Comparison of ENCODE assay signal across 20 cellular contexts in genomic region chr7:69517985-69518731, GRCh38.
DNase-seq lines count a peak whose midpoint lies in the region.
"Had no signal": no experiment of that assay in that cellular context is flagged by ENCODE, and none has a peak within 500 bp of the region (broad histone marks: within the 10 kb centered on the region; RNA-seq: fewer than 3 reads in every experiment).

No MANE protein-coding gene starts in this region.

- no peaks in the 10 kb centered on the region for H3K9me3 ChIP-seq in iPS DF 6.9 (ENCODE audit: control insufficient read depth, insufficient read depth, low read length)
- H3K9me3 ChIP-seq: BE2C, SJSA1, upper lobe of left lung had no signal

- no peaks in the 10 kb centered on the region for H3K27me3 ChIP-seq in iPS DF 6.9 (ENCODE audit: control insufficient read depth, insufficient read depth, low read length)
- H3K27me3 ChIP-seq: BE2C, SJSA1, upper lobe of left lung had no signal

- peak; percentile 8 for DNase-seq in GM04503 (ENCODE audit: low read depth)
- DNase-seq in anterior cingulate cortex (lab: John Stamatoyannopoulos, UW), result peak in 31 of 58 donors; percentile 2 to 61 (median 14)
- peak; percentile 54 for DNase-seq in iPS DF 6.9 (ENCODE audit: low read depth, low spot score)
- DNase-seq in retina, result peak; percentile 64
- DNase-seq in 8988T, result no peak
- no peak for DNase-seq in NCI-H2081 treated with DMSO at 0.1 percent for 48 hours (lab: John Stamatoyannopoulos, UW)
- DNase-seq in NCI-H526 treated with DMSO at 0.1 percent for 48 hours (lab: John Stamatoyannopoulos, UW), result no peak
- no peak for DNase-seq in NCI-H187 treated with DMSO at 0.1 percent for 48 hours (lab: John Stamatoyannopoulos, UW)
- DNase-seq: activated CD4-positive, alpha-beta T cell treated with anti-CD3 and anti-CD28 coated beads, Interleukin-2, amount 10 ng/mL, durations not matched to agents 7 days and 5 days; activated naive CD8-positive, alpha-beta T cell treated with anti-CD3 and anti-CD28 coated beads, Interleukin-2, amount 10 ng/mL, durations not matched to agents 7 days and 5 days; BE2C; DMS153; HCEC 1CT; left ventricle myocardium superior; naive thymus-derived CD4-positive, alpha-beta T cell; NCI-H1092; stimulated activated CD4-positive, alpha-beta T cell treated with anti-CD3 and anti-CD28 coated beads, Interleukin-4, amount 100 ng/mL, for 4 hours; T1000; upper lobe of left lung had no signal

- H3K36me3 ChIP-seq in iPS DF 6.9 (ENCODE audit: control insufficient read depth, insufficient read depth, low read length), result no peaks in the 10 kb centered on the region
- H3K36me3 ChIP-seq: BE2C, SJSA1, upper lobe of left lung had no signal

- H3K27ac ChIP-seq in iPS DF 6.9 (ENCODE audit: low read length), result no peak overlapping the region
- H3K27ac ChIP-seq: SJSA1, upper lobe of left lung had no signal

- no CpG with 5 or more reads among the region's 14 CpGs for WGBS in iPS DF 6.9 (ENCODE audit: insufficient coverage, insufficient read length)

- no peak overlapping the region for H3K4me3 ChIP-seq in iPS DF 6.9 (ENCODE audit: low read length)
- H3K4me3 ChIP-seq: SJSA1, upper lobe of left lung had no signal

- peaks cover 4% of the 10 kb centered on the region; the same call in 1 of the 2 replicates for H3K4me1 ChIP-seq in iPS DF 6.9 (ENCODE audit: control insufficient read depth, insufficient read depth, low read length)
- H3K4me1 ChIP-seq: BE2C, SJSA1, upper lobe of left lung had no signal

Comparison
In these comparisons a context has a peak if more than half of its experiments do, and no peak if none do; other contexts are left out.
1. DNase-seq: peak in GM04503 (single experiment), anterior cingulate cortex (31 of 58), iPS DF 6.9 (single experiment) and retina (single experiment); none in 8988T (single experiment), NCI-H2081 treated with DMSO at 0.1 percent for 48 hours (single experiment), NCI-H526 treated with DMSO at 0.1 percent for 48 hours (single experiment) and NCI-H187 treated with DMSO at 0.1 percent for 48 hours (single experiment).